Comparison of ENCODE assay signal across 16 cellular contexts in the genomic region with DNA sequence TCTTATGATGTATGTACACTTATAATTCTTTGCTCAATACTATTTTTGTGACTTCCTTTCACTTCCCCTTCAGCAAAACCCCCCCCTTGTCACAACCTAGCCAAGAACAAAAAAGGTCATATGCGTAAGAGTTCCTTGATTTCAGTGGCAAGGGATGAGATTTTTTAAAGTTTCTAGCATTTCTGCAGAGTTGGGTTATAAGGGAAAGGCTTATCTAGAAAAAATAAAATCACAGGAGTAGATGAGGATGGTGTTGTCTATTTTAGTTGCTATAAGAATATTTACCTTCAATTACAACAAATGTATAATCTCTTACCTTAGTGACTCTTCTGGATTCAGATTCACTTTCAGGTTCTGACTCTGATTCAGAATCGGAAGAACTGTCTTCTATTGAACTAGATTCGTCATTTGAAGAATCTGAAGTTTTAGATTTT.
DNase-seq lines count a peak whose midpoint lies in the region; ATAC-seq and TF ChIP-seq lines count a peak whose summit lies in the region.
"Had no signal": no experiment of that assay in that cellular context is flagged by ENCODE, and none has a peak within 500 bp of the region (broad histone marks: within the 10 kb centered on the region; RNA-seq: fewer than 3 reads in every experiment).

No MANE protein-coding gene starts in this region.

- H3K4me3 ChIP-seq in NB4 (ENCODE audit: low read depth, low read length) (no peak overlapping the region), stomach (no peak overlapping the region)
- H3K4me3 ChIP-seq: psoas muscle had no signal

- WGBS in stomach, 5 donors, result 95 to 97% (median 96%) methylated on average over 3 of the region's 3 CpGs

- peaks cover 0 to 75% (median 67%) of the 10 kb centered on the region in 4 donors for H3K36me3 ChIP-seq in stomach

- no peak overlapping the region for H3K27ac ChIP-seq in stomach
- H3K27ac ChIP-seq: psoas muscle had no signal

- no peak for TF ChIP-seq EP300 in stomach (IDR thresholded peaks at IDR 0.05)

- no peaks in the 10 kb centered on the region for H3K9me3 ChIP-seq in stomach
- H3K9me3 ChIP-seq: psoas muscle had no signal

- DNase-seq in GM10266 (ENCODE audit: extremely low spot score), result peak; percentile 28
- DNase-seq in NB4 (ENCODE audit: low read depth), result peak; percentile 5
- DNase-seq in stomach, result no peak
- DNase-seq in stimulated activated CD4-positive, alpha-beta T cell treated with anti-CD3 and anti-CD28 coated beads, Interleukin-4, amount 100 ng/mL, for 24 hours, result no peak
- no peak for DNase-seq in T-helper 1 cell
- DNase-seq: activated CD4-positive, alpha-beta T cell treated with anti-CD3 and anti-CD28 coated beads for 36 hours; effector CD4-positive, alpha-beta T cell; Kasumi-1; NCI-H2081; psoas muscle; stimulated activated CD4-positive, alpha-beta T cell treated with anti-CD3 and anti-CD28 coated beads, Interleukin-1b, Interleukin-23, amount 100 ng/mL, for 48 hours; stimulated activated naive CD8-positive, alpha-beta T cell treated with anti-CD3 and anti-CD28 coated beads, Interleukin-15, Interleukin-2, amounts not matched to agents 100 U/mL and 50 U/mL, for 24 hours; T-cell had no signal

- intact Hi-C loops in stomach (cut with DNase I; ENCODE audit: low total_unique reads), result no loop called here

- no peak for TF ChIP-seq POLR2A in NB4 (IDR thresholded peaks at IDR 0.05; ENCODE audit: extremely low read depth, insufficient read length)
- TF ChIP-seq POLR2A in stomach (IDR thresholded peaks at IDR 0.05), result no peak

- TF ChIP-seq CTCF in GM10266 (IDR thresholded peaks at IDR 0.05; ENCODE audit: control insufficient read depth, insufficient read depth, low read depth, missing control alignments) (no peak), NB4 (IDR thresholded peaks at IDR 0.05; ENCODE audit: low read depth, low read length) (no peak), stomach (IDR thresholded peaks at IDR 0.05) (no peak)

- H3K4me1 ChIP-seq in stomach, result no peaks in the 10 kb centered on the region
- H3K4me1 ChIP-seq: psoas muscle had no signal

- ATAC-seq in GM19438 (IDR thresholded peaks at IDR 0.05; ENCODE audit: low read depth, unreplicated experiment) (peak; percentile 51), HG02884 (IDR thresholded peaks at IDR 0.05; ENCODE audit: unreplicated experiment) (peak; percentile 68), GM21737 (IDR thresholded peaks at IDR 0.05; ENCODE audit: unreplicated experiment) (no peak)
- ATAC-seq: activated CD4-positive, alpha-beta T cell treated with anti-CD3 and anti-CD28 coated beads for 36 hours; psoas muscle; stimulated activated naive CD8-positive, alpha-beta T cell treated with anti-CD3 and anti-CD28 coated beads, Interleukin-15, Interleukin-2, amounts not matched to agents 100 U/mL and 50 U/mL, for 24 hours; T-cell had no signal

- no peaks in the 10 kb centered on the region for H3K27me3 ChIP-seq in stomach

Comparison
In these comparisons a context has a peak if more than half of its experiments do, and no peak if none do; other contexts are left out.
1. DNase-seq: peak in GM10266 (single experiment) and NB4 (single experiment); none in stomach (single experiment), stimulated activated CD4-positive, alpha-beta T cell treated with anti-CD3 and anti-CD28 coated beads, Interleukin-4, amount 100 ng/mL, for 24 hours (single experiment) and T-helper 1 cell (0 of 5).